Comparison of ENCODE assay signal across 25 cellular contexts in the genomic region with DNA sequence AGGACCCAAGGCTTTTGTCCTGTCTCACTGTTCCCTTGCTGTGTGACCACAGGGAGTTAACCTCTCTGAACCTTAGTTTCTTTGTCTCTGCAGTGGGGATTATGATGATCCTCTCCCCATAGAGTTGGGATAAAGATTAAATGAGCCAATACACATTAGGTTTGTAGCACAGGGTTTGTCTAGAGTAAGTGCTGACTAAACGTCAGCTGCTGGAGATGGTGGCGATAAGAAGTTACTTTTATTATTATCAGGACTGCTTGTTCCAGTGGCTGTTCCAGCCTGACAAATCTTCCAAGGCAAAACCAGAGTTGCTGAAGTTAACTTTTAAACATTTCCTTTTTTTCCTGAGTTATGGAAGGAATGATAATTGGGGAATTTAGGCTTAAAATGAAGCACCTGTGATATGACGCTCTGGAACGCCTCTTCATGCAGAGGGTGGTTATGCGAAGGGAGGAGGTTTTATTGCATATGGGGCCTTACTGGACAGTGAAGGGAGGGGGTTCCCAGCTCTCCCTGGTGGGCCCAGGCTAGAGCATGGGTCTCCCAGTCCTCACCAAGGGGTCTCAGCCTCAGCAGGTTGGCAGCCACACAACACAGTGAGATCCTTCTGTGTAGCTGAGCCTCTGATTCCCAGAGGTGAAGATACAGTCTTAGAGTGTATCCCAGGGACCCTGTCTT. TPM values are rescaled to one million over a fixed set of nuclear protein-coding genes. Genes with fewer than 3 reads are reported as not detected.
DNase-seq lines count a peak whose midpoint lies in the region; FAIRE-seq and TF ChIP-seq lines count a peak whose summit lies in the region.
"Had no signal": no experiment of that assay in that cellular context is flagged by ENCODE, and none has a peak within 500 bp of the region (broad histone marks: within the 10 kb centered on the region; RNA-seq: fewer than 3 reads in every experiment).

No MANE protein-coding gene starts in this region.

- no peak overlapping the region for H3K27ac Mint-ChIP-seq in osteocyte (ENCODE audit: unreplicated experiment)
- H3K27ac Mint-ChIP-seq: activated CD8-positive, alpha-beta T cell treated with anti-CD3 and anti-CD28 coated beads, Interleukin-2, amount 10 ng/mL, durations not matched to agents 7 days and 5 days; CD4-positive, alpha-beta T cell had no signal

- no peaks in the 10 kb centered on the region for H3K27me3 Mint-ChIP-seq in osteocyte (ENCODE audit: unreplicated experiment)

- H4K5ac ChIP-seq in H1 (ENCODE audit: insufficient read length, low read depth, low read length) (no peak overlapping the region), mesendoderm (ENCODE audit: low read length) (no peak overlapping the region)

- no peaks in the 10 kb centered on the region for H3K23me2 ChIP-seq in H1 (ENCODE audit: low read depth, low read length)

- TF ChIP-seq POLR2A in GM12891 (IDR thresholded peaks at IDR 0.05; ENCODE audit: low read depth, low read length): no peak; the same call in 1 of the 2 replicates
- TF ChIP-seq POLR2A in H1 (IDR thresholded peaks at IDR 0.05; ENCODE audit: control extremely low read depth in 1 of 2, low read depth in 2 of 2, low read length in 2 of 2): no peak

- H3K27me3 ChIP-seq in OCI-LY1 (ENCODE audit: insufficient read depth, low read length) (no peaks in the 10 kb centered on the region), H1 (replicated peaks in 1 of 4; ENCODE audit: control insufficient read depth in 3 of 4, extremely low read depth in 1 of 4, insufficient read depth in 3 of 4, low read length in 3 of 4) (no peaks in the 10 kb centered on the region; a peak in 1 of 7 replicates), trophoblast cell (ENCODE audit: insufficient read depth, low read length) (no peaks in the 10 kb centered on the region), mesendoderm (ENCODE audit: insufficient read depth, low read length, poor library complexity) (no peaks in the 10 kb centered on the region)
- H3K27me3 ChIP-seq: sigmoid colon, suprapubic skin had no signal

- H2AFZ ChIP-seq in OCI-LY1 (ENCODE audit: low read length) (no peak overlapping the region), H1 (ENCODE audit: low read length) (no peak overlapping the region), trophoblast cell (ENCODE audit: insufficient read depth, low read length, poor library complexity) (no peak overlapping the region)

- H2BK15ac ChIP-seq in H1 (ENCODE audit: low read length) (no peak overlapping the region), mesendoderm (replicated peaks; ENCODE audit: low read depth) (no peak overlapping the region)

- H3K23ac ChIP-seq in H1 (ENCODE audit: insufficient read length) (no peak overlapping the region), trophoblast cell (ENCODE audit: low read length) (no peak overlapping the region), mesendoderm (ENCODE audit: low read length) (no peak overlapping the region)

- H3K79me1 ChIP-seq in H1 (ENCODE audit: low read depth, low read length): no peaks in the 10 kb centered on the region
- H3K79me1 ChIP-seq in trophoblast cell (ENCODE audit: low read length): no peaks in the 10 kb centered on the region
- no peaks in the 10 kb centered on the region for H3K79me1 ChIP-seq in mesendoderm (ENCODE audit: low read length)

- TF ChIP-seq CTCF in OCI-LY1 (IDR thresholded peaks at IDR 0.05; ENCODE audit: low read length) (no peak), H1 (IDR thresholded peaks at IDR 0.05; ENCODE audit: control extremely low read depth in 1 of 3, insufficient read depth in 1 of 3, low read depth in 1 of 3, low read length in 3 of 3) (no peak), osteocyte (IDR thresholded peaks at IDR 0.05) (no peak)

- CTCF ChIA-PET in H1 (lab: Charles Lee; ENCODE audit: partially characterized antibody): interaction anchor here (1.2 to 1.3 kb wide), 2 partner anchors 28 to 45 kb away, joined by 3 to 4 read pairs; no protein-coding TSS in a partner anchor

- H3K9me3 Mint-ChIP-seq in osteocyte (ENCODE audit: unreplicated experiment): no peaks in the 10 kb centered on the region
- H3K9me3 Mint-ChIP-seq: CD4-positive, alpha-beta T cell had no signal

- no peak overlapping the region for H3K56ac ChIP-seq in H1 (replicated peaks; ENCODE audit: insufficient read length, low read depth, low read length)
- no peak overlapping the region for H3K56ac ChIP-seq in mesendoderm (ENCODE audit: low read length)

- H3K4me1 Mint-ChIP-seq in osteocyte (ENCODE audit: unreplicated experiment): no peaks in the 10 kb centered on the region

- H3K4me2 ChIP-seq in OCI-LY1 (ENCODE audit: low read length) (peak overlapping the region; percentile 43), H1 (ENCODE audit: insufficient read depth in 1 of 2, low read depth in 2 of 2, low read length in 2 of 2) (0 out of 4 replicates have a peak overlapping the region, but pooled peaks of 1 of the 2 experiments have one; percentile 36), trophoblast cell (ENCODE audit: low read length) (no peak overlapping the region), mesendoderm (ENCODE audit: low read length) (no peak overlapping the region)
- H3K4me2 ChIP-seq: KMS-11, SK-N-SH had no signal

- no peak overlapping the region for H2BK120ac ChIP-seq in H1 (replicated peaks; ENCODE audit: low read depth, low read length)
- no peak overlapping the region for H2BK120ac ChIP-seq in trophoblast cell (ENCODE audit: insufficient read depth, low read length, poor library complexity)
- no peak overlapping the region for H2BK120ac ChIP-seq in mesendoderm (ENCODE audit: low read depth, low read length)

- no peaks in the 10 kb centered on the region for H3K36me3 Mint-ChIP-seq in osteocyte (ENCODE audit: unreplicated experiment)

- WGBS in H1 (ENCODE audit: extremely low coverage in 1 of 2, insufficient coverage in 1 of 2, insufficient read length in 1 of 2, insufficient replicate concordance in 2 of 2, low coverage in 1 of 2, low lambda C conversion rate in 2 of 2, missing lambda C conversion rate in 1 of 2), 2 experiments: 86% methylated on average over 5 of the region's 5 CpGs; no CpG with 5 or more reads in 1 of the 2 experiments
- no CpG with 5 or more reads among the region's 5 CpGs for WGBS in trophoblast cell (ENCODE audit: extremely low coverage, insufficient coverage, insufficient read length)
- no CpG with 5 or more reads among the region's 5 CpGs for WGBS in mesendoderm (ENCODE audit: extremely low coverage, insufficient coverage, low lambda C conversion rate)

- H4K91ac ChIP-seq in H1 (replicated peaks; ENCODE audit: insufficient read length, low read length): no peak overlapping the region
- no peak overlapping the region for H4K91ac ChIP-seq in trophoblast cell (ENCODE audit: low read depth, low read length)

- H3K4me1 ChIP-seq in OCI-LY1 (ENCODE audit: insufficient read depth, low read length, severe bottlenecking) (peaks cover 85% of the 10 kb centered on the region), H1 (replicated peaks in 1 of 4; ENCODE audit: control insufficient read depth in 3 of 4, insufficient read depth in 4 of 4, low read length in 3 of 4) (peaks cover 2 to 7% (median 4%) of the 10 kb centered on the region in 4 experiments; a peak in 4 of 7 replicates), trophoblast cell (ENCODE audit: control insufficient read depth in 1 of 2, insufficient read depth in 2 of 2, low read length in 2 of 2) (peaks cover 0 to 2% of the 10 kb centered on the region in 2 experiments), mesendoderm (ENCODE audit: control insufficient read depth, low read depth, low read length) (peaks cover 2% of the 10 kb centered on the region)
- H3K4me1 ChIP-seq: sigmoid colon, suprapubic skin had no signal

- no peak for TF ChIP-seq RAD21 in H1 (IDR thresholded peaks at IDR 0.05 in 1 of 2, conservative IDR thresholded peaks at IDR 0.05 in 1 of 2; ENCODE audit: low read depth in 2 of 2, low read length in 2 of 2)

- no peak overlapping the region for H3K14ac ChIP-seq in H1 (ENCODE audit: insufficient read length)
- no peak overlapping the region for H3K14ac ChIP-seq in trophoblast cell (ENCODE audit: low read length)

- H2BK12ac ChIP-seq in H1 (ENCODE audit: low read depth, low read length) (no peak overlapping the region), trophoblast cell (ENCODE audit: low read length) (no peak overlapping the region)

- H4K8ac ChIP-seq in H1 (ENCODE audit: extremely low read depth, insufficient read depth, low read length): no peak overlapping the region
- no peak overlapping the region for H4K8ac ChIP-seq in trophoblast cell (ENCODE audit: low read depth, low read length)
- no peak overlapping the region for H4K8ac ChIP-seq in mesendoderm (ENCODE audit: low read depth, low read length)

- H3K36me3 ChIP-seq in OCI-LY1 (ENCODE audit: insufficient read depth, low read length): peaks cover 22% of the 10 kb centered on the region
- H3K36me3 ChIP-seq in H1 (ENCODE audit: control insufficient read depth in 2 of 4, insufficient read depth in 4 of 4, low read length in 3 of 4): no peaks in the 10 kb centered on the region
- no peaks in the 10 kb centered on the region for H3K36me3 ChIP-seq in trophoblast cell (ENCODE audit: control insufficient read depth in 1 of 2, insufficient read depth in 2 of 2, low read length in 2 of 2)
- H3K36me3 ChIP-seq in mesendoderm (ENCODE audit: control insufficient read depth, insufficient read depth, low read length): no peaks in the 10 kb centered on the region
- H3K36me3 ChIP-seq: sigmoid colon, suprapubic skin had no signal

- H2BK5ac ChIP-seq in H1 (ENCODE audit: low read depth, low read length) (no peak overlapping the region), trophoblast cell (ENCODE audit: low read depth, low read length, poor library complexity) (no peak overlapping the region), mesendoderm (ENCODE audit: low read length) (no peak overlapping the region)

- H4K12ac ChIP-seq in trophoblast cell (ENCODE audit: low read depth, low read length): no peak overlapping the region

- H3K9me3 ChIP-seq in OCI-LY1 (ENCODE audit: low read length) (no peaks in the 10 kb centered on the region), H1 (ENCODE audit: insufficient read depth in 2 of 2, low read depth in 1 of 2, low read length in 1 of 2) (no peaks in the 10 kb centered on the region), trophoblast cell (ENCODE audit: insufficient read depth, low read depth, low read length) (no peaks in the 10 kb centered on the region)
- H3K9me3 ChIP-seq: sigmoid colon, SK-N-SH, suprapubic skin had no signal

- H3K4ac ChIP-seq in H1 (replicated peaks; ENCODE audit: insufficient read length, low read depth, low read length) (no peak overlapping the region), trophoblast cell (ENCODE audit: low read depth, low read length) (no peak overlapping the region), mesendoderm (ENCODE audit: low read depth, low read length) (no peak overlapping the region)

- H3K27ac ChIP-seq in OCI-LY1 (ENCODE audit: low read depth, low read length, poor library complexity, severe bottlenecking) (peak overlapping the region; percentile 99), H1 (ENCODE audit: low read depth, low read length) (no peak overlapping the region), trophoblast cell (ENCODE audit: low read depth, low read length) (no peak overlapping the region), mesendoderm (ENCODE audit: low read depth, low read length) (no peak overlapping the region)
- H3K27ac ChIP-seq: KMS-11, sigmoid colon, suprapubic skin had no signal

- peak overlapping the region; percentile 80; the same call in 1 of the 2 replicates for H2BK20ac ChIP-seq in H1 (ENCODE audit: low read length)

- no peak for TF ChIP-seq EP300 in H1 (IDR thresholded peaks at IDR 0.05; ENCODE audit: borderline replicate concordance in 1 of 2, low read depth in 2 of 2, low read length in 2 of 2)

- H3K79me2 ChIP-seq in OCI-LY1 (ENCODE audit: insufficient read depth, low read length): peaks cover 55% of the 10 kb centered on the region
- H3K79me2 ChIP-seq in H1 (ENCODE audit: control insufficient read depth in 1 of 2, insufficient read depth in 2 of 2, low read length in 2 of 2): no peaks in the 10 kb centered on the region
- no peaks in the 10 kb centered on the region for H3K79me2 ChIP-seq in trophoblast cell (ENCODE audit: control insufficient read depth, insufficient read depth, low read length, poor library complexity)
- no peaks in the 10 kb centered on the region for H3K79me2 ChIP-seq in mesendoderm (ENCODE audit: control insufficient read depth, insufficient read depth, low read length)

- H4K20me1 ChIP-seq in OCI-LY1 (ENCODE audit: insufficient read depth, low read length): no peaks in the 10 kb centered on the region
- no peaks in the 10 kb centered on the region for H4K20me1 ChIP-seq in H1 (replicated peaks in 1 of 2; ENCODE audit: control insufficient read depth in 1 of 2, insufficient read depth in 2 of 2, low read length in 2 of 2)

- H3K9me2 ChIP-seq in OCI-LY1 (ENCODE audit: low read depth, low read length): no peaks in the 10 kb centered on the region
- H3K9me2 ChIP-seq: SK-N-SH had no signal

- H3K9ac ChIP-seq in OCI-LY1 (ENCODE audit: low read length) (peak overlapping the region; percentile 35; the same call in 1 of the 2 replicates), H1 (replicated peaks in 1 of 4; ENCODE audit: extremely low read depth in 1 of 4, low read depth in 3 of 4, low read length in 3 of 4) (no peak overlapping the region), trophoblast cell (ENCODE audit: low read length) (no peak overlapping the region), mesendoderm (ENCODE audit: low read length) (no peak overlapping the region)
- H3K9ac ChIP-seq: KMS-11, SK-N-SH had no signal

- POLR2A ChIA-PET in H1 (lab: Charles Lee; ENCODE audit: partially characterized antibody): no interaction called here

- H3K4me3 ChIP-seq in OCI-LY1 (ENCODE audit: low read depth, low read length, poor library complexity, severe bottlenecking): peak overlapping the region; percentile 6
- no peak overlapping the region for H3K4me3 ChIP-seq in H1 (ENCODE audit: extremely low read depth in 1 of 4, insufficient read depth in 2 of 4, low read depth in 3 of 4, low read length in 4 of 4)
- no peak overlapping the region for H3K4me3 ChIP-seq in trophoblast cell (ENCODE audit: low read depth, low read length)
- H3K4me3 ChIP-seq in mesendoderm (ENCODE audit: low read length): no peak overlapping the region
- H3K4me3 ChIP-seq: sigmoid colon, suprapubic skin had no signal

- H2AK5ac ChIP-seq in H1 (ENCODE audit: low read depth, low read length) (no peak overlapping the region), trophoblast cell (ENCODE audit: low read length) (no peak overlapping the region), mesendoderm (ENCODE audit: low read length) (no peak overlapping the region)

- H3K4me3 Mint-ChIP-seq in osteocyte (ENCODE audit: unreplicated experiment): no peak overlapping the region
- H3K4me3 Mint-ChIP-seq: activated CD8-positive, alpha-beta T cell treated with anti-CD3 and anti-CD28 coated beads, Interleukin-2, amount 10 ng/mL, durations not matched to agents 7 days and 5 days; CD4-positive, alpha-beta T cell; naive thymus-derived CD8-positive, alpha-beta T cell had no signal

- peaks cover 18% of the 10 kb centered on the region; the same call in 1 of the 2 replicates for H3F3A ChIP-seq in OCI-LY1 (ENCODE audit: insufficient read depth, low read length)

- no peak overlapping the region for H3K18ac ChIP-seq in H1 (ENCODE audit: extremely low read depth, low read length)
- H3K18ac ChIP-seq in trophoblast cell (ENCODE audit: low read length): no peak overlapping the region
- no peak overlapping the region for H3K18ac ChIP-seq in mesendoderm (ENCODE audit: low read length)

- no peak for DNase-seq in GM12891 (ENCODE audit: insufficient read length, low spot score)
- DNase-seq in H1 (ENCODE audit: low read depth in 1 of 2, low spot score in 2 of 2): no peak
- peak; percentile 44 to 68 for DNase-seq in trophoblast cell
- no peak for DNase-seq in mesendoderm
- DNase-seq in osteocyte (ENCODE audit: extremely low spot score, unreplicated experiment): no peak
- no peak for DNase-seq in HPDE6-E6E7 (ENCODE audit: extremely low spot score)
- no peak for DNase-seq in activated CD4-positive, CD25-positive, alpha-beta regulatory T cell (lab: John Stamatoyannopoulos, UW)
- DNase-seq: activated CD4-positive, CD25-positive, alpha-beta regulatory T cell treated with anti-CD3 and anti-CD28 coated beads, Interleukin-2, amount 50 U/mL, for 72 hours; activated CD8-positive, alpha-beta T cell treated with anti-CD3 and anti-CD28 coated beads, Interleukin-2, amount 10 ng/mL, durations not matched to agents 7 days and 5 days; activated naive CD4-positive, alpha-beta T cell treated with Interleukin-2 at 50 U/mL for 16 hours; activated T-cell treated with anti-CD3 and anti-CD28 coated beads, Interleukin-2, amount 50 U/mL, for 1 hour; amniotic stem cell; CD4-positive, alpha-beta T cell; cortex of kidney; DMS 273 treated with DMSO at 0.1 percent for 48 hours; mammary epithelial cell; naive thymus-derived CD8-positive, alpha-beta T cell; NCI-H187; NCI-H226; sigmoid colon; SK-N-SH had no signal

- FAIRE-seq in GM12891 (lab: Jason Lieb, UNC): peak; percentile 65
- no peak for FAIRE-seq in H1 (lab: Jason Lieb, UNC)
- FAIRE-seq: bronchial epithelial cell had no signal

RNA-seq across cellular contexts. Expression of a gene that starts 35.8 kb away (rescaled TPM):
- 139 TPM for polyA plus RNA-seq in GM12891 (2012; ENCODE audit: low read depth, missing spikeins)
- 5.6 and 6.9 TPM in 2 replicates for total RNA-seq in H1 (2021; fragmentation: NEBNext Ultra II Directional; extraction: Animal tissue kit (Norgen Biotek cat#: 25700))
- polyA plus RNA-seq in H1 (2011; rRNA removed): 6.1 and 7.5 TPM in 2 replicates
- polyA plus RNA-seq in H1 (2011; cell fraction: cytosol; rRNA removed): 8.9 TPM
- 20.7 TPM for polyA plus RNA-seq in H1 (2011; cell fraction: nucleus; rRNA removed)
- 4.6 to 7.2 TPM (median 5.9 TPM) in 4 replicates for polyA plus RNA-seq in H1 (2012, experiment 1 of 2)
- polyA plus RNA-seq in H1 (2012, experiment 2 of 2): 0.89 TPM
- 2.1 TPM for polyA plus RNA-seq in H1 (2013, experiment 1 of 2)
- 1.8 TPM for polyA plus RNA-seq in H1 (2013, experiment 2 of 2)
- 19.9 and 20.7 TPM in 2 replicates for polyA minus RNA-seq in H1 (2011; rRNA and poly(A)+ RNA removed)
- 9.5 TPM for polyA minus RNA-seq in H1 (2011; cell fraction: cytosol; rRNA and poly(A)+ RNA removed)
- polyA minus RNA-seq in H1 (2011; cell fraction: nucleus; rRNA and poly(A)+ RNA removed): 28.3 TPM
- polyA plus RNA-seq in trophoblast cell (2013): 0.68 and 0.85 TPM in 2 replicates
- polyA plus RNA-seq in mesendoderm (2013, experiment 1 of 2): 1.6 TPM
- 1.3 TPM for polyA plus RNA-seq in mesendoderm (2013, experiment 2 of 2)
- 0.16 TPM in 1 of 2 replicates, not detected in the other for total RNA-seq in osteocyte

Comparison
In these comparisons a context has a peak if more than half of its experiments do, and no peak if none do; other contexts are left out.
1. DNase-seq: peak in trophoblast cell (2 of 2); none in GM12891 (single experiment), H1 (0 of 2), mesendoderm (single experiment), osteocyte (single experiment), HPDE6-E6E7 (single experiment) and activated CD4-positive, CD25-positive, alpha-beta regulatory T cell (0 of 4).